In genomic region chr22:21948390-21948789, GRCh38 we compare ENCODE assay signal across 2 cellular contexts.
TF ChIP-seq lines count a peak whose summit lies in the region.

No MANE protein-coding gene starts in this region.

TF ChIP-seq in HEK293, 187 proteins besides CTCF, POLR2A, EP300 and RAD21 (continued from another document):
- TF ChIP-seq ZFHX2 (tag by site-specific recombination; conservative IDR thresholded peaks at IDR 0.05) (peak; percentile 37; the same call in 1 of the 2 replicates), GLIS2 (tag by site-specific recombination; IDR thresholded peaks at IDR 0.05) (peak; percentile 42; the same call in 1 of the 2 replicates)

TF ChIP-seq in K562, 482 proteins besides CTCF, POLR2A, EP300 and RAD21 (continued from another document):
- no peak for TF ChIP-seq CLOCK (CRISPR knock-in tag; IDR thresholded peaks at IDR 0.05; ENCODE audit: borderline replicate concordance)
- TF ChIP-seq TEAD1 (CRISPR knock-in tag; IDR thresholded peaks at IDR 0.05) = no peak
- no peak for TF ChIP-seq LCOR (CRISPR knock-in tag; IDR thresholded peaks at IDR 0.05)
- TF ChIP-seq TAF1 (IDR thresholded peaks at IDR 0.05; ENCODE audit: control insufficient read depth, extremely low read depth, insufficient read depth, low read length, severe bottlenecking) = no peak
- no peak for TF ChIP-seq RNF2 (IDR thresholded peaks at IDR 0.05)
- TF ChIP-seq ZNF644 (tag; IDR thresholded peaks at IDR 0.05; ENCODE audit: low read depth) = no peak
- TF ChIP-seq JUND (IDR thresholded peaks at IDR 0.05; ENCODE audit: borderline replicate concordance, low read depth, low read length) = no peak
- TF ChIP-seq JUND (tag; IDR thresholded peaks at IDR 0.05; ENCODE audit: borderline replicate concordance, low read depth, low read length) = no peak
- TF ChIP-seq ADNP (tag; IDR thresholded peaks at IDR 0.05) = no peak
- no peak for TF ChIP-seq MAZ (CRISPR knock-in tag; conservative IDR thresholded peaks at IDR 0.05 in 1 of 2, IDR thresholded peaks at IDR 0.05 in 1 of 2)
- no peak for TF ChIP-seq SNAPC5 (CRISPR knock-in tag; IDR thresholded peaks at IDR 0.05)
- 0 out of 2 replicates have a peak, but pooled peaks have one; percentile 41 for TF ChIP-seq HDAC8 (tag; IDR thresholded peaks at IDR 0.05)
- TF ChIP-seq NCOR1 (IDR thresholded peaks at IDR 0.05) = no peak
- no peak for TF ChIP-seq BRD9 (IDR thresholded peaks at IDR 0.05; ENCODE audit: low read depth, partially characterized antibody)
- no peak for TF ChIP-seq SRSF9 (IDR thresholded peaks at IDR 0.05; ENCODE audit: borderline replicate concordance, low read depth, low read length)
- 0 out of 2 replicates have a peak, but pooled peaks have one; percentile 0 for TF ChIP-seq ZNF512 (tag; IDR thresholded peaks at IDR 0.05)
- no peak for TF ChIP-seq CBX2 (IDR thresholded peaks at IDR 0.05; ENCODE audit: insufficient read depth, low read length, poor library complexity, severe bottlenecking)
- TF ChIP-seq ZBED1 (IDR thresholded peaks at IDR 0.05) = no peak
- TF ChIP-seq BRCA1 (IDR thresholded peaks at IDR 0.05) = no peak
- no peak for TF ChIP-seq BRCA1 (CRISPR knock-in tag; IDR thresholded peaks at IDR 0.05)
- TF ChIP-seq ZNF592 (IDR thresholded peaks at IDR 0.05) = no peak
- no peak for TF ChIP-seq REST (CRISPR knock-in tag; IDR thresholded peaks at IDR 0.05; ENCODE audit: low read depth)
- TF ChIP-seq TBL1XR1 (IDR thresholded peaks at IDR 0.05; ENCODE audit: low read length in 2 of 2) = no peak
- 0 out of 4 replicates have a peak, but pooled peaks of 1 of the 2 experiments have one; percentile 19 for TF ChIP-seq ETV6 (IDR thresholded peaks at IDR 0.05; ENCODE audit: borderline replicate concordance in 1 of 2, low read depth in 2 of 2, low read length in 1 of 2)
- TF ChIP-seq ETV6 (CRISPR knock-in tag; IDR thresholded peaks at IDR 0.05; ENCODE audit: borderline replicate concordance) = no peak
- TF ChIP-seq RFX5 (IDR thresholded peaks at IDR 0.05; ENCODE audit: low read depth, low read length) = peak; percentile 13; the same call in 1 of the 2 replicates
- peak in 1 of 2 experiments; percentile 7 for TF ChIP-seq E2F6 (IDR thresholded peaks at IDR 0.05; ENCODE audit: borderline replicate concordance in 1 of 2, extremely low read depth in 1 of 2, insufficient read depth in 1 of 2, insufficient read length in 1 of 2, low read depth in 1 of 2, low read length in 1 of 2, poor library complexity in 1 of 2, severe bottlenecking in 1 of 2)
- no peak for TF ChIP-seq ZFPM2 (CRISPR knock-in tag; IDR thresholded peaks at IDR 0.05)
- no peak for TF ChIP-seq ZNF23 (CRISPR knock-in tag; IDR thresholded peaks at IDR 0.05)
- TF ChIP-seq KLF6 (CRISPR knock-in tag; IDR thresholded peaks at IDR 0.05; ENCODE audit: borderline replicate concordance) = no peak
- no peak for TF ChIP-seq DIDO1 (tag; IDR thresholded peaks at IDR 0.05; ENCODE audit: low read depth)
